25 cellular contexts compared by ENCODE assay signal in genomic region chr7:118861581-118861980, GRCh38.
"Had no signal": no experiment of that assay in that cellular context is flagged by ENCODE, and none has a peak within 500 bp of the region (broad histone marks: within the 10 kb centered on the region; RNA-seq: fewer than 3 reads in every experiment).

No MANE protein-coding gene starts in this region.

- H3K4me1 Mint-ChIP-seq: immature natural killer cell; natural killer cell; neural progenitor cell; stimulated activated effector memory CD8-positive, alpha-beta T cell treated with anti-CD3 and anti-CD28 coated beads, Interleukin-12 subunit alpha, Interleukin-12 subunit beta, amount 100 ng/mL, for 72 hours had no signal

- H3K9me3 ChIP-seq: lower lobe of right lung, prostate gland, right atrium auricular region, thyroid gland had no signal

- DNase-seq: effector memory CD8-positive, alpha-beta T cell; esophagus squamous epithelium; foreskin melanocyte; glutamatergic neuron; heart right ventricle; hypothalamus; immature natural killer cell; left ventricle myocardium superior; lower lobe of right lung; natural killer cell; nucleus accumbens; stimulated activated CD4-positive, alpha-beta T cell treated with anti-CD3 and anti-CD28 coated beads, Interleukin-2, amount 100 ng/mL, for 24 hours; stimulated activated CD4-positive, alpha-beta T cell treated with anti-CD3 and anti-CD28 coated beads, Interleukin-4, amount 100 ng/mL, for 24 hours; stimulated activated naive CD4-positive, alpha-beta T cell treated with Interleukin-2 at 50 U/mL for 16 hours; stomach; thyroid gland had no signal

- H3K27ac ChIP-seq: coronary artery, epithelial cell of prostate, esophagus squamous epithelium, heart right ventricle, lower lobe of right lung, neural progenitor cell, prostate gland, right atrium auricular region, stomach, thyroid gland had no signal

- H3K4me3 ChIP-seq: coronary artery, esophagus squamous epithelium, heart right ventricle, lower lobe of right lung, neural progenitor cell, prostate gland, right atrium auricular region, stomach, thyroid gland had no signal

- ATAC-seq: effector memory CD8-positive, alpha-beta T cell; heart right ventricle; left ventricle myocardium superior; lower lobe of right lung; natural killer cell; sciatic nerve; stimulated activated effector memory CD8-positive, alpha-beta T cell treated with anti-CD3 and anti-CD28 coated beads, Interleukin-12 subunit alpha, Interleukin-12 subunit beta, amount 100 ng/mL, for 72 hours had no signal

- H2AFZ ChIP-seq: neural progenitor cell had no signal

- FAIRE-seq: keratinocyte had no signal

- H3K4me3 Mint-ChIP-seq: effector memory CD8-positive, alpha-beta T cell; immature natural killer cell; natural killer cell; neural progenitor cell; stimulated activated effector memory CD8-positive, alpha-beta T cell treated with anti-CD3 and anti-CD28 coated beads, Interleukin-12 subunit alpha, Interleukin-12 subunit beta, amount 100 ng/mL, for 72 hours; type B pancreatic cell had no signal

- H3K9me3 Mint-ChIP-seq: type B pancreatic cell had no signal

- H3K36me3 Mint-ChIP-seq: immature natural killer cell; neural progenitor cell; stimulated activated effector memory CD8-positive, alpha-beta T cell treated with anti-CD3 and anti-CD28 coated beads, Interleukin-12 subunit alpha, Interleukin-12 subunit beta, amount 100 ng/mL, for 72 hours; type B pancreatic cell had no signal

- H3K4me1 ChIP-seq: esophagus squamous epithelium, heart right ventricle, lower lobe of right lung, neural progenitor cell, prostate gland, right atrium auricular region, stomach, thyroid gland had no signal

- H3K4me2 ChIP-seq: neural progenitor cell had no signal

- H3K9ac ChIP-seq: neural progenitor cell had no signal

- H3K27me3 ChIP-seq: esophagus squamous epithelium, heart right ventricle, neural progenitor cell, right atrium auricular region, stomach, thyroid gland had no signal

- H3K27ac Mint-ChIP-seq: effector memory CD8-positive, alpha-beta T cell; immature natural killer cell; natural killer cell; neural progenitor cell; stimulated activated effector memory CD8-positive, alpha-beta T cell treated with anti-CD3 and anti-CD28 coated beads, Interleukin-12 subunit alpha, Interleukin-12 subunit beta, amount 100 ng/mL, for 72 hours; type B pancreatic cell had no signal

- H3K36me3 ChIP-seq: esophagus squamous epithelium, heart right ventricle, lower lobe of right lung, neural progenitor cell, prostate gland, right atrium auricular region, stomach, thyroid gland had no signal

- H3K27me3 Mint-ChIP-seq: effector memory CD8-positive, alpha-beta T cell; type B pancreatic cell had no signal
